12 cellular contexts compared by ENCODE assay signal in genomic region chr5:154002093-154002492, GRCh38. TPM values are rescaled to one million over a fixed set of nuclear protein-coding genes. Genes with fewer than 3 reads are reported as not detected.
A peak's percentile ranks its signal among the peaks of the same experiment; 100 is the strongest.
DNase-seq lines count a peak whose midpoint lies in the region; ATAC-seq and TF ChIP-seq lines count a peak whose summit lies in the region.
"Had no signal": no experiment of that assay in that cellular context is flagged by ENCODE, and none has a peak within 500 bp of the region (broad histone marks: within the 10 kb centered on the region; RNA-seq: fewer than 3 reads in every experiment).

No MANE protein-coding gene starts in this region.

- peaks cover 38 to 40% (median 38%) of the 10 kb centered on the region in 3 donors for H3K36me3 Mint-ChIP-seq in immature natural killer cell

- H3K9me3 Mint-ChIP-seq in immature natural killer cell = no peaks in the 10 kb centered on the region

- ATAC-seq in left ventricle myocardium superior (peak; percentile 95), HG03095 (IDR thresholded peaks at IDR 0.05; ENCODE audit: unreplicated experiment) (no peak)

- H3K4me3 ChIP-seq in cardiac fibroblast (replicated peaks in 1 of 2; ENCODE audit: low read depth in 2 of 2, low read length in 2 of 2) = no peak overlapping the region
- H3K4me3 ChIP-seq: smooth muscle cell had no signal

- H3K27me3 Mint-ChIP-seq in immature natural killer cell (ENCODE audit: low read depth in 3 of 3) = no peaks in the 10 kb centered on the region

- DNase-seq in AG09319 (ENCODE audit: extremely low read depth, low read depth) (peak; percentile 28), cardiac fibroblast (ENCODE audit: low read depth in 2 of 2) (peak; percentile 85 to 98), left ventricle myocardium superior (no peak), pulmonary artery endothelial cell (ENCODE audit: low read depth, low spot score) (peak; percentile 95), AG08396 (ENCODE audit: low spot score) (no peak), immature natural killer cell (no peak), activated T-cell treated with anti-CD3 and anti-CD28 coated beads for 4 hours (no peak)
- DNase-seq: KBM-7, NCI-H1694, SK-N-SH had no signal

- H3K4me3 Mint-ChIP-seq in immature natural killer cell = no peak overlapping the region

- TF ChIP-seq CTCF in AG09319 (IDR thresholded peaks at IDR 0.05; ENCODE audit: low read depth, low read length) (no peak), cardiac fibroblast (IDR thresholded peaks at IDR 0.05; ENCODE audit: low read depth, low read length) (no peak)

- H3K4me1 Mint-ChIP-seq in immature natural killer cell = no peaks in the 10 kb centered on the region

- intact Hi-C loops in left ventricle myocardium superior (cut with micrococcal nuclease) = no loop called here

- no peak overlapping the region for H3K27ac Mint-ChIP-seq in immature natural killer cell

RNA-seq across cellular contexts. Expression of gene FAM114A2, which starts 36.6 kb away (rescaled TPM):
- 36.3 TPM for total RNA-seq in left ventricle myocardium superior
- 31.9 and 39.0 TPM in 2 replicates for total RNA-seq in pulmonary artery endothelial cell
- 10 to 100 TPM; 11.5 to 20.1 (median 12.7) TPM for polyA plus RNA-seq in immature natural killer cell

RNA-seq across cellular contexts. Expression of gene MFAP3, which starts 36.7 kb away (rescaled TPM):
- total RNA-seq in left ventricle myocardium superior = 26.7 TPM
- total RNA-seq in pulmonary artery endothelial cell = 89.9 and 134 TPM in 2 replicates
- polyA plus RNA-seq in immature natural killer cell = 10 to 100 TPM in 1 of 3 donors, 1 to 10 TPM in 2; 4.6 to 14.1 (median 6.0) TPM

Comparison
In these comparisons a context has a peak if more than half of its experiments do, and no peak if none do; other contexts are left out.
1. DNase-seq: peak in AG09319 (single experiment), cardiac fibroblast (2 of 2) and pulmonary artery endothelial cell (single experiment); none in left ventricle myocardium superior (single experiment), AG08396 (single experiment), immature natural killer cell (0 of 3) and activated T-cell treated with anti-CD3 and anti-CD28 coated beads for 4 hours (single experiment).